8 cellular contexts compared by ENCODE assay signal in genomic region chr16:20674684-20675487, GRCh38. TPM values are rescaled to one million over a fixed set of nuclear protein-coding genes. Genes with fewer than 3 reads are reported as not detected.
DNase-seq lines count a peak whose midpoint lies in the region; ATAC-seq and TF ChIP-seq lines count a peak whose summit lies in the region.

No MANE protein-coding gene starts in this region.

- intact Hi-C loops in CD4-positive, alpha-beta T cell (cut with DNase I, micrococcal nuclease): no loop called here
- intact Hi-C loops in natural killer cell (cut with micrococcal nuclease): no loop called here

- ATAC-seq in CD4-positive, alpha-beta T cell (ENCODE audit: poor library complexity): no peak
- ATAC-seq in natural killer cell: peak in 1 of 3 donors; percentile 26
- ATAC-seq in GM18909 (IDR thresholded peaks at IDR 0.05; ENCODE audit: poor library complexity, unreplicated experiment): no peak
- no peak for ATAC-seq in HG03342 (IDR thresholded peaks at IDR 0.05; ENCODE audit: unreplicated experiment)

- H3K27me3 ChIP-seq in CD4-positive, alpha-beta T cell (ENCODE audit: control insufficient read depth, insufficient read depth, low read length): no peaks in the 10 kb centered on the region
- H3K27me3 ChIP-seq in Karpas-422 (ENCODE audit: low read length): no peaks in the 10 kb centered on the region

- no peak overlapping the region for H2AFZ ChIP-seq in Karpas-422 (ENCODE audit: low read length)

- DNase-seq in CD4-positive, alpha-beta T cell: no peak
- DNase-seq in NB4 (ENCODE audit: low read depth): peak; percentile 16
- DNase-seq in epithelial cell of esophagus (ENCODE audit: low read depth): peak; percentile 7
- DNase-seq in natural killer cell: no peak
- DNase-seq in HCEC 1CT: no peak
- DNase-seq in Karpas-422: no peak

- no peaks in the 10 kb centered on the region for H3K9me2 ChIP-seq in Karpas-422 (replicated peaks; ENCODE audit: insufficient read depth, low read length)

- no peaks in the 10 kb centered on the region for H3K36me3 ChIP-seq in Karpas-422 (ENCODE audit: insufficient read depth, low read length)

- no peaks in the 10 kb centered on the region for H3K36me3 Mint-ChIP-seq in CD4-positive, alpha-beta T cell (ENCODE audit: low read depth)
- no peaks in the 10 kb centered on the region for H3K36me3 Mint-ChIP-seq in natural killer cell

- H3K4me1 ChIP-seq in Karpas-422 (ENCODE audit: low read length): no peaks in the 10 kb centered on the region

- peak overlapping the region; percentile 88 for H3K4me3 Mint-ChIP-seq in CD4-positive, alpha-beta T cell
- H3K4me3 Mint-ChIP-seq in natural killer cell: peak overlapping the region; percentile 91

- H3K4me1 Mint-ChIP-seq in CD4-positive, alpha-beta T cell (ENCODE audit: low read depth): peaks cover 37% of the 10 kb centered on the region
- peaks cover 29 to 43% of the 10 kb centered on the region in 2 donors for H3K4me1 Mint-ChIP-seq in natural killer cell

- no peaks in the 10 kb centered on the region for H3K9me3 Mint-ChIP-seq in CD4-positive, alpha-beta T cell
- H3K9me3 Mint-ChIP-seq in natural killer cell: no peaks in the 10 kb centered on the region

- no peaks in the 10 kb centered on the region for H4K20me1 ChIP-seq in Karpas-422 (ENCODE audit: insufficient read depth, low read depth, low read length)

- peak overlapping the region; percentile 87 for H3K27ac Mint-ChIP-seq in CD4-positive, alpha-beta T cell
- H3K27ac Mint-ChIP-seq in natural killer cell: peak overlapping the region; percentile 57 to 73

- no peaks in the 10 kb centered on the region for H3K27me3 Mint-ChIP-seq in CD4-positive, alpha-beta T cell
- H3K27me3 Mint-ChIP-seq in natural killer cell (ENCODE audit: low read depth in 2 of 2): no peaks in the 10 kb centered on the region

- POLR2A ChIA-PET in CD4-positive, alpha-beta T cell (lab: Charles Lee): no interaction called here

- TF ChIP-seq CTCF in CD4-positive, alpha-beta T cell (IDR thresholded peaks at IDR 0.05): no peak
- TF ChIP-seq CTCF in NB4 (IDR thresholded peaks at IDR 0.05; ENCODE audit: low read depth, low read length) (no peak), epithelial cell of esophagus (IDR thresholded peaks at IDR 0.05; ENCODE audit: insufficient read depth, low read depth, low read length, missing control alignments) (no peak), natural killer cell (IDR thresholded peaks at IDR 0.05) (no peak)

- no peak for TF ChIP-seq POLR2A in NB4 (IDR thresholded peaks at IDR 0.05; ENCODE audit: extremely low read depth, insufficient read length)

- no peak overlapping the region for H3K9ac ChIP-seq in Karpas-422 (ENCODE audit: low read length)

- CTCF ChIA-PET in CD4-positive, alpha-beta T cell (lab: Charles Lee): no interaction called here

- no peaks in the 10 kb centered on the region for H3K9me3 ChIP-seq in CD4-positive, alpha-beta T cell (ENCODE audit: control insufficient read depth, low read length)
- no peaks in the 10 kb centered on the region for H3K9me3 ChIP-seq in Karpas-422 (ENCODE audit: low read length)

- H3K79me2 ChIP-seq in Karpas-422 (ENCODE audit: low read length): no peaks in the 10 kb centered on the region

- H3K4me2 ChIP-seq in Karpas-422 (ENCODE audit: low read depth, low read length, poor library complexity, severe bottlenecking): no peak overlapping the region

- peak overlapping the region; percentile 54 for H3K4me3 ChIP-seq in NB4 (ENCODE audit: low read depth, low read length)
- peak overlapping the region; percentile 45 for H3K4me3 ChIP-seq in epithelial cell of esophagus (ENCODE audit: low read length)
- H3K4me3 ChIP-seq in Karpas-422 (ENCODE audit: low read length): no peak overlapping the region

- no peak overlapping the region for H3K27ac ChIP-seq in CD4-positive, alpha-beta T cell (ENCODE audit: low read depth, low read length)
- no peak overlapping the region for H3K27ac ChIP-seq in Karpas-422 (ENCODE audit: low read length)

RNA-seq across cellular contexts. Expression of gene ACSM1, which starts 22.6 kb away (rescaled TPM):
- total RNA-seq in CD4-positive, alpha-beta T cell: under 1 TPM; 0.17 to 0.36 TPM
- under 1 TPM; 0.19 to 0.41 (median 0.35) TPM for total RNA-seq in natural killer cell
- total RNA-seq in Karpas-422 (2014; rRNA removed; shearing (Covaris generic); ENCODE audit: low replicate concordance): not detected in 2 replicates

Comparison
In these comparisons a context has a peak if more than half of its experiments do, and no peak if none do; other contexts are left out.
1. DNase-seq: peak in NB4 (single experiment) and epithelial cell of esophagus (single experiment); none in CD4-positive, alpha-beta T cell (0 of 10), natural killer cell (single experiment), HCEC 1CT (single experiment) and Karpas-422 (single experiment).